In the genomic region with DNA sequence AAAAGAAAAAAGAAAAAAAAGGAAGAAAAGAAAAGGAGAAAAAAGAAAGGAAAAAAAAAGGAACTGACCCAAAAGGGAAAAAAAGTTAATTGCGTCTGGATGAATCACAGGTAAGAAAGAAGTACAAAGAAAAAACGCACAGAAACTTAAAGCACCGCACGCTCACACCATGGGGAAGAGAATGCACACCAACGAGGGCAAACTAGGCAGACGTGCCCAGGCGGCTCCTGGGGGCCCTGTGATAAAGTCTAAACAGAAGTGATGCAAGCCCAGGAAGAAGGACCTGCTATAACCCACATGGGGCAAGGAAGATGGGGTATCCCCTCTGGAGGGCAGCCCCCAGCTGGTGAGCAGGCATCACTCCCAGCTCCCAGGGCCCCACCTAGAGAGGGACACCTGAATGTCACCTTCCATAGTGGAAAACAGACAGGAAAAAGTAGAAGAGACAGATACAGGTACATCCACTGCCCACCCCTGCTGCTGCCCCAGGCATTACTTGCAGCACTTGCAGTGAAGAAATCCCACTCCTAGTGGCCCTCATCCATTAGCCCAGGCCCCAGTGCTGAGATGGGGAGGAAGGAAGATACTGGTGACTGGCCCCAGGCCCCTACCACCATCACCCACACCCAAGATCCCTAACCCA, we compare ENCODE assay signal across 30 cellular contexts. TPM values are rescaled to one million over a fixed set of nuclear protein-coding genes. Genes with fewer than 3 reads are reported as not detected.
DNase-seq lines count a peak whose midpoint lies in the region; ATAC-seq, FAIRE-seq and TF ChIP-seq lines count a peak whose summit lies in the region.
"Had no signal": no experiment of that assay in that cellular context is flagged by ENCODE, and none has a peak within 500 bp of the region (broad histone marks: within the 10 kb centered on the region; RNA-seq: fewer than 3 reads in every experiment).

No MANE protein-coding gene starts in this region.

- POLR2A ChIA-PET in HEK293 (lab: Yijun Ruan, JAX), result interaction anchor here (0.5 kb wide), 1 partner anchor 573 kb away, joined by 5 read pairs; no protein-coding TSS in a partner anchor

- no peak overlapping the region for H3K4me2 ChIP-seq in trophoblast cell (ENCODE audit: low read length)

- CTCF ChIA-PET in HEK293 (lab: Yijun Ruan, JAX), result no interaction called here

- H3K9ac ChIP-seq in trophoblast cell (ENCODE audit: low read length), result no peak overlapping the region

- intact Hi-C loops in thyroid gland (cut with DNase I), result no loop called here
- intact Hi-C loops in left cardiac atrium (cut with DNase I), result no loop called here

- H2BK5ac ChIP-seq in trophoblast cell (ENCODE audit: low read depth, low read length, poor library complexity), result no peak overlapping the region

- ATAC-seq in activated naive CD8-positive, alpha-beta T cell treated with anti-CD3 and anti-CD28 coated beads, Interleukin-2, amount 50 U/mL, for 24 hours, result no peak
- no peak for ATAC-seq in left cardiac atrium
- no peak for ATAC-seq in HG02642 (IDR thresholded peaks at IDR 0.05; ENCODE audit: poor library complexity, unreplicated experiment)
- ATAC-seq: body of pancreas, gastrocnemius medialis, left ventricle myocardium superior, natural killer cell, pancreas, right cardiac atrium had no signal

- H3K27ac Mint-ChIP-seq in activated naive CD8-positive, alpha-beta T cell, result peak overlapping the region; percentile 34
- no peak overlapping the region for H3K27ac Mint-ChIP-seq in activated naive CD8-positive, alpha-beta T cell treated with anti-CD3 and anti-CD28 coated beads, Interleukin-2, amount 50 U/mL, for 24 hours
- H3K27ac Mint-ChIP-seq: HFFc6 had no signal

- no peaks in the 10 kb centered on the region for H3K27me3 Mint-ChIP-seq in activated naive CD8-positive, alpha-beta T cell
- no peaks in the 10 kb centered on the region for H3K27me3 Mint-ChIP-seq in activated naive CD8-positive, alpha-beta T cell treated with anti-CD3 and anti-CD28 coated beads, Interleukin-2, amount 50 U/mL, for 24 hours

- no peak overlapping the region for H3K23ac ChIP-seq in trophoblast cell (ENCODE audit: low read length)

- H3K79me2 ChIP-seq in trophoblast cell (ENCODE audit: control insufficient read depth, insufficient read depth, low read length, poor library complexity), result no peaks in the 10 kb centered on the region

- no peak for TF ChIP-seq POLR2A in thyroid gland (IDR thresholded peaks at IDR 0.05)

- H2AFZ ChIP-seq in trophoblast cell (ENCODE audit: insufficient read depth, low read length, poor library complexity), result no peak overlapping the region

- H3K27me3 ChIP-seq in bronchial epithelial cell (ENCODE audit: control insufficient read depth, insufficient read depth, low read length) (no peaks in the 10 kb centered on the region), trophoblast cell (ENCODE audit: insufficient read depth, low read length) (no peaks in the 10 kb centered on the region), thyroid gland (no peaks in the 10 kb centered on the region)
- H3K27me3 ChIP-seq: body of pancreas, esophagus squamous epithelium, gastrocnemius medialis, pancreas, tibial nerve had no signal

- H3K9me3 Mint-ChIP-seq in activated naive CD8-positive, alpha-beta T cell (ENCODE audit: low read depth), result no peaks in the 10 kb centered on the region
- no peaks in the 10 kb centered on the region for H3K9me3 Mint-ChIP-seq in activated naive CD8-positive, alpha-beta T cell treated with anti-CD3 and anti-CD28 coated beads, Interleukin-2, amount 50 U/mL, for 24 hours
- H3K9me3 Mint-ChIP-seq: HFFc6, immature natural killer cell, natural killer cell had no signal

- peaks cover 38% of the 10 kb centered on the region for H3K4me1 Mint-ChIP-seq in activated naive CD8-positive, alpha-beta T cell (ENCODE audit: low read depth)
- H3K4me1 Mint-ChIP-seq in activated naive CD8-positive, alpha-beta T cell treated with anti-CD3 and anti-CD28 coated beads, Interleukin-2, amount 50 U/mL, for 24 hours, result peaks cover 21% of the 10 kb centered on the region

- no peak overlapping the region for H2AK5ac ChIP-seq in trophoblast cell (ENCODE audit: low read length)

- H3K9me3 ChIP-seq in HEK293 (ENCODE audit: control insufficient read depth, insufficient read depth, low read depth, low read length) (no peaks in the 10 kb centered on the region), trophoblast cell (ENCODE audit: insufficient read depth, low read depth, low read length) (no peaks in the 10 kb centered on the region), thyroid gland (no peaks in the 10 kb centered on the region)
- H3K9me3 ChIP-seq: body of pancreas, esophagus squamous epithelium, gastrocnemius medialis, pancreas, tibial nerve had no signal

- no peak overlapping the region for H3K4me3 Mint-ChIP-seq in activated naive CD8-positive, alpha-beta T cell
- no peak overlapping the region for H3K4me3 Mint-ChIP-seq in activated naive CD8-positive, alpha-beta T cell treated with anti-CD3 and anti-CD28 coated beads, Interleukin-2, amount 50 U/mL, for 24 hours
- H3K4me3 Mint-ChIP-seq: HFFc6, immature natural killer cell, natural killer cell had no signal

- TF ChIP-seq CTCF in HEK293 (tag by site-specific recombination; IDR thresholded peaks at IDR 0.05) (no peak), bronchial epithelial cell (IDR thresholded peaks at IDR 0.05; ENCODE audit: insufficient read depth, low read length, severe bottlenecking) (no peak), thyroid gland (IDR thresholded peaks at IDR 0.05) (no peak)

- no peak overlapping the region for H3K18ac ChIP-seq in trophoblast cell (ENCODE audit: low read length)

- H3K36me3 ChIP-seq in HEK293 (ENCODE audit: control insufficient read depth in 2 of 2, insufficient read depth in 1 of 2, low read length in 2 of 2) (peaks cover 4 to 98% of the 10 kb centered on the region in 2 experiments; a peak in 1 of 3 replicates), bronchial epithelial cell (ENCODE audit: control insufficient read depth, insufficient read depth, low read length) (peaks cover 26% of the 10 kb centered on the region), trophoblast cell (ENCODE audit: control insufficient read depth in 1 of 2, insufficient read depth in 2 of 2, low read length in 2 of 2) (peaks cover 48 to 72% of the 10 kb centered on the region in 2 experiments), thyroid gland (peaks cover 29 to 36% of the 10 kb centered on the region in 2 donors)

- H3K36me3 Mint-ChIP-seq in activated naive CD8-positive, alpha-beta T cell, result peaks cover 10% of the 10 kb centered on the region
- peaks cover 84% of the 10 kb centered on the region for H3K36me3 Mint-ChIP-seq in activated naive CD8-positive, alpha-beta T cell treated with anti-CD3 and anti-CD28 coated beads, Interleukin-2, amount 50 U/mL, for 24 hours (ENCODE audit: low read depth)

- H3K4ac ChIP-seq in trophoblast cell (ENCODE audit: low read depth, low read length), result no peak overlapping the region

- H3K79me1 ChIP-seq in trophoblast cell (ENCODE audit: low read length), result no peaks in the 10 kb centered on the region

- no CpG with 5 or more reads among the region's 7 CpGs for WGBS in trophoblast cell (ENCODE audit: extremely low coverage, insufficient coverage, insufficient read length)
- WGBS in thyroid gland, 2 donors, result 93 to 94% methylated on average over 7 of the region's 7 CpGs

- no peak overlapping the region for H4K91ac ChIP-seq in trophoblast cell (ENCODE audit: low read depth, low read length)

- H2BK12ac ChIP-seq in trophoblast cell (ENCODE audit: low read length), result no peak overlapping the region

- H4K12ac ChIP-seq in trophoblast cell (ENCODE audit: low read depth, low read length), result no peak overlapping the region

- FAIRE-seq in bronchial epithelial cell (lab: Jason Lieb, UNC), result no peak
- FAIRE-seq: pancreas had no signal

- H3K4me3 ChIP-seq in HEK293 (ENCODE audit: low read depth, low read length), result no peak overlapping the region
- no peak overlapping the region for H3K4me3 ChIP-seq in bronchial epithelial cell (ENCODE audit: low read depth, low read length)
- no peak overlapping the region for H3K4me3 ChIP-seq in trophoblast cell (ENCODE audit: low read depth, low read length)
- H3K4me3 ChIP-seq in thyroid gland (replicated peaks in 1 of 3), result no peak overlapping the region
- H3K4me3 ChIP-seq: body of pancreas, esophagus squamous epithelium, gastrocnemius medialis, pancreas, tibial nerve had no signal

- H3K27ac ChIP-seq in HEK293 (ENCODE audit: extremely low read depth, low read depth, low read length), result no peak overlapping the region
- H3K27ac ChIP-seq in trophoblast cell (ENCODE audit: low read depth, low read length), result no peak overlapping the region
- H3K27ac ChIP-seq in thyroid gland, result no peak overlapping the region
- H3K27ac ChIP-seq: body of pancreas, esophagus squamous epithelium, gastrocnemius medialis, pancreas, tibial nerve, WERI-Rb-1 had no signal

- H3K14ac ChIP-seq in trophoblast cell (ENCODE audit: low read length), result no peak overlapping the region

- no peak for DNase-seq in activated naive CD8-positive, alpha-beta T cell treated with anti-CD3 and anti-CD28 coated beads, Interleukin-2, amount 50 U/mL, for 24 hours
- DNase-seq in bronchial epithelial cell (ENCODE audit: low read depth), result peak; percentile 64
- peak; percentile 45 to 60 for DNase-seq in trophoblast cell
- DNase-seq in thyroid gland, result no peak
- DNase-seq in left cardiac atrium, result no peak
- DNase-seq: activated CD8-positive, alpha-beta memory T cell treated with anti-CD3 and anti-CD28 coated beads for 24 hours; activated T-cell treated with anti-CD3 and anti-CD28 coated beads, Interleukin-2, amount 50 U/mL, for 48 hours; body of pancreas; effector CD4-positive, alpha-beta T cell; esophagus squamous epithelium; gastrocnemius medialis; HFFc6; hippocampal formation; immature natural killer cell; IMR-90; left ventricle myocardium superior; natural killer cell; NCI-H2081; NCI-H226; NCI-H748 treated with DMSO at 0.1 percent for 48 hours; pancreas; right cardiac atrium; Right ventricle myocardium superior; stimulated activated CD4-positive, alpha-beta T cell treated with anti-CD3 and anti-CD28 coated beads, Interleukin-4, amount 100 ng/mL, for 1 hour; stimulated activated naive CD4-positive, alpha-beta T cell treated with Interleukin-2 at 50 U/mL for 16 hours; WERI-Rb-1 had no signal

- no peaks in the 10 kb centered on the region for H3K4me1 ChIP-seq in HEK293 (ENCODE audit: control insufficient read depth, insufficient read depth, low read length)
- no peaks in the 10 kb centered on the region for H3K4me1 ChIP-seq in trophoblast cell (ENCODE audit: control insufficient read depth in 1 of 2, insufficient read depth in 2 of 2, low read length in 2 of 2)
- peaks cover 17 to 20% of the 10 kb centered on the region in 2 donors for H3K4me1 ChIP-seq in thyroid gland
- H3K4me1 ChIP-seq: body of pancreas, gastrocnemius medialis, pancreas, tibial nerve had no signal

- no peak overlapping the region for H4K8ac ChIP-seq in trophoblast cell (ENCODE audit: low read depth, low read length)

- no peak overlapping the region for H2BK120ac ChIP-seq in trophoblast cell (ENCODE audit: insufficient read depth, low read length, poor library complexity)

RNA-seq across cellular contexts. Expression of a gene that starts 28.9 kb away (rescaled TPM):
- 101 and 179 TPM in 2 replicates for total RNA-seq in bronchial epithelial cell
- 108 and 120 TPM in 2 replicates for polyA plus RNA-seq in trophoblast cell (2013)
- total RNA-seq in thyroid gland, result 100 to 1,000 TPM; 104 to 117 (median 108) TPM
- 100 to 1,000 TPM; 125 to 144 TPM for total RNA-seq in left cardiac atrium

RNA-seq across cellular contexts. Expression of a gene that starts 34.0 kb away (rescaled TPM):
- total RNA-seq in bronchial epithelial cell (5.0 and 11.9 TPM in 2 replicates), thyroid gland (1 to 10 TPM in 2 of 4 donors, under 1 TPM in 1, not detected in 1; 0.93 to 3.7 (median 2.3) TPM), left cardiac atrium (1 to 10 TPM; 2.2 to 3.4 TPM)
- polyA plus RNA-seq in trophoblast cell (2013), result 252 and 269 TPM in 2 replicates

Comparison
In these comparisons a context has a peak if more than half of its experiments do, and no peak if none do; other contexts are left out.
1. DNase-seq: peak in bronchial epithelial cell (single experiment) and trophoblast cell (2 of 2); none in activated naive CD8-positive, alpha-beta T cell treated with anti-CD3 and anti-CD28 coated beads, Interleukin-2, amount 50 U/mL, for 24 hours (single experiment), thyroid gland (0 of 2) and left cardiac atrium (single experiment).